In genomic region chr1:244386595-244386994, GRCh38 we compare ENCODE assay signal across 22 cellular contexts.
DNase-seq lines count a peak whose midpoint lies in the region; ATAC-seq, FAIRE-seq and TF ChIP-seq lines count a peak whose summit lies in the region.
"Had no signal": no experiment of that assay in that cellular context is flagged by ENCODE, and none has a peak within 500 bp of the region (broad histone marks: within the 10 kb centered on the region; RNA-seq: fewer than 3 reads in every experiment).

No MANE protein-coding gene starts in this region.

- no peak overlapping the region for H4K5ac ChIP-seq in IMR-90 (ENCODE audit: low read depth, low read length)

- intact Hi-C loops in IMR-90 (cut with micrococcal nuclease) (no loop called here), head of caudate nucleus (cut with DNase I) (no loop called here), left cardiac atrium (cut with DNase I) (no loop called here)

- H3K4me1 Mint-ChIP-seq in astrocyte (ENCODE audit: low read depth, unreplicated experiment): peaks cover 10% of the 10 kb centered on the region
- H3K4me1 Mint-ChIP-seq: CD8-positive, alpha-beta memory T cell had no signal

- peak; percentile 55 for ATAC-seq in IMR-90 (ENCODE audit: low read depth)
- ATAC-seq in left cardiac atrium: no peak

- H3K79me1 ChIP-seq in IMR-90 (ENCODE audit: low read depth in 1 of 2, low read length in 2 of 2): no peaks in the 10 kb centered on the region

- no peak overlapping the region for H2AK5ac ChIP-seq in IMR-90 (ENCODE audit: low read depth, low read length)

- no peak for TF ChIP-seq POLR2A in IMR-90 (IDR thresholded peaks at IDR 0.05; ENCODE audit: low read depth, low read length)

- POLR2A ChIA-PET in IMR-90 (lab: Charles Lee; ENCODE audit: unreplicated experiment): no interaction called here

- no peak overlapping the region for H3K27ac Mint-ChIP-seq in astrocyte (ENCODE audit: unreplicated experiment)
- H3K27ac Mint-ChIP-seq: CD14-positive monocyte; CD4-positive, alpha-beta memory T cell; CD4-positive, CD25-positive, alpha-beta regulatory T cell; CD8-positive, alpha-beta memory T cell had no signal

- DNase-seq in IMR-90 (peak; percentile 37), astrocyte (ENCODE audit: low read depth) (peak; percentile 11), fibroblast of the aortic adventitia (ENCODE audit: low read depth) (peak; percentile 16), head of caudate nucleus (no peak), NCI-H524 treated with DMSO at 0.1 percent for 48 hours (lab: John Stamatoyannopoulos, UW) (no peak), left cardiac atrium (no peak)
- no peak for DNase-seq in activated CD4-positive, alpha-beta T cell treated with anti-CD3 and anti-CD28 coated beads for 48 hours
- DNase-seq: 8988T; ACHN; BE2C; C1 segment of cervical spinal cord; CD4-positive, alpha-beta memory T cell; CD4-positive, CD25-positive, alpha-beta regulatory T cell; CD8-positive, alpha-beta memory T cell; COR-L47; DMS79 treated with DMSO at 0.1 percent for 48 hours; GF-D8 had no signal

- H3K9me1 ChIP-seq in IMR-90 (ENCODE audit: insufficient read depth, low read length): no peaks in the 10 kb centered on the region

- WGBS in IMR-90 (ENCODE audit: extremely low coverage in 2 of 2, insufficient read length in 1 of 2), 2 experiments: no CpG with 5 or more reads among the region's 1 CpG

- no TSS peak for BruUV-seq in IMR-90 (replicated peaks; lab: Mats Ljungman, UMichigan)

- CTCF ChIA-PET in IMR-90 (lab: Yijun Ruan, JAX): no interaction called here

- H3K27me3 ChIP-seq in IMR-90 (ENCODE audit: control insufficient read depth, insufficient read depth, low read length): no peaks in the 10 kb centered on the region
- H3K27me3 ChIP-seq in astrocyte (ENCODE audit: insufficient read depth, low read length): no peaks in the 10 kb centered on the region
- H3K27me3 ChIP-seq: BE2C, BLaER1 had no signal

- peaks cover 12% of the 10 kb centered on the region for H3K4me1 ChIP-seq in IMR-90 (ENCODE audit: control insufficient read depth, insufficient read depth, low read length)
- peaks cover 8% of the 10 kb centered on the region for H3K4me1 ChIP-seq in astrocyte (ENCODE audit: insufficient read depth, low read length)
- H3K4me1 ChIP-seq: BE2C, BLaER1 had no signal

- no peak for TF ChIP-seq RAD21 in IMR-90 (IDR thresholded peaks at IDR 0.05; ENCODE audit: low read length)

- H3K9me3 Mint-ChIP-seq in astrocyte (ENCODE audit: unreplicated experiment): no peaks in the 10 kb centered on the region
- H3K9me3 Mint-ChIP-seq: CD4-positive, alpha-beta memory T cell; CD8-positive, alpha-beta memory T cell had no signal

- H2BK15ac ChIP-seq in IMR-90 (ENCODE audit: low read depth, low read length): peak overlapping the region; percentile 57; the same call in 1 of the 3 replicates

- H3K9ac ChIP-seq in IMR-90 (ENCODE audit: low read depth, low read length): no peak overlapping the region
- no peak overlapping the region for H3K9ac ChIP-seq in astrocyte (ENCODE audit: low read length)
- H3K9ac ChIP-seq: BLaER1 had no signal

- H3K79me2 ChIP-seq in astrocyte (ENCODE audit: insufficient read depth, low read length): no peaks in the 10 kb centered on the region

- H3K56ac ChIP-seq in IMR-90 (ENCODE audit: extremely low read depth, insufficient read depth, low read length): no peak overlapping the region

- in situ Hi-C loops in IMR-90 (cut with MboI; ENCODE audit: low sequenced_read_pairs): no loop called here

- H2BK5ac ChIP-seq in IMR-90 (ENCODE audit: low read depth, low read length, poor library complexity, severe bottlenecking): no peak overlapping the region

- H3K36me3 Mint-ChIP-seq in astrocyte (ENCODE audit: low read depth, unreplicated experiment): no peaks in the 10 kb centered on the region
- H3K36me3 Mint-ChIP-seq: CD14-positive monocyte had no signal

- no peak overlapping the region for H3K23ac ChIP-seq in IMR-90 (ENCODE audit: low read depth, low read length)

- H4K8ac ChIP-seq in IMR-90 (ENCODE audit: low read depth in 2 of 2, low read length in 2 of 2): no peak overlapping the region

- no peak overlapping the region for H3K27ac ChIP-seq in IMR-90 (ENCODE audit: insufficient read depth, low read length)
- no peak overlapping the region for H3K27ac ChIP-seq in astrocyte (ENCODE audit: low read depth, low read length)
- H3K27ac ChIP-seq: BLaER1 had no signal

- no peak overlapping the region; the same call in 1 of the 2 replicates for H3K18ac ChIP-seq in IMR-90 (ENCODE audit: low read depth, low read length)

- H2BK120ac ChIP-seq in IMR-90 (ENCODE audit: low read depth, low read length): no peak overlapping the region

- H2AK9ac ChIP-seq in IMR-90 (replicated peaks; ENCODE audit: low read depth, low read length, poor library complexity): no peak overlapping the region

- H3K4me2 ChIP-seq in IMR-90 (ENCODE audit: low read depth, low read length) (no peak overlapping the region), astrocyte (ENCODE audit: low read length) (no peak overlapping the region)
- H3K4me2 ChIP-seq: BLaER1 had no signal

- H4K20me1 ChIP-seq in IMR-90 (ENCODE audit: insufficient read depth, low read length): no peaks in the 10 kb centered on the region
- H4K20me1 ChIP-seq in astrocyte (ENCODE audit: insufficient read depth, low read length): no peaks in the 10 kb centered on the region
- H4K20me1 ChIP-seq: BLaER1 had no signal

- no peak overlapping the region; the same call in 1 of the 2 replicates for H3K14ac ChIP-seq in IMR-90 (replicated peaks; ENCODE audit: low read depth, low read length)

- no peak overlapping the region for H3K4ac ChIP-seq in IMR-90 (ENCODE audit: low read depth, low read length)

- H3K9me3 ChIP-seq in IMR-90 (ENCODE audit: control insufficient read depth, insufficient read depth, low read length): no peaks in the 10 kb centered on the region
- no peaks in the 10 kb centered on the region for H3K9me3 ChIP-seq in astrocyte (ENCODE audit: insufficient read depth, low read depth, low read length)
- H3K9me3 ChIP-seq: BE2C, BLaER1 had no signal

- no peak overlapping the region for H4K91ac ChIP-seq in IMR-90 (ENCODE audit: insufficient read depth, low read depth, low read length)

- TF ChIP-seq CTCF in IMR-90 (conservative IDR thresholded peaks at IDR 0.05; ENCODE audit: low read depth, low read length) (no peak), astrocyte (IDR thresholded peaks at IDR 0.05; ENCODE audit: insufficient read depth, low read depth, low read length) (no peak), fibroblast of the aortic adventitia (IDR thresholded peaks at IDR 0.05; ENCODE audit: insufficient read depth, low read length) (no peak)

- H3K27me3 Mint-ChIP-seq in astrocyte (ENCODE audit: low read depth, unreplicated experiment): no peaks in the 10 kb centered on the region
- H3K27me3 Mint-ChIP-seq: CD4-positive, alpha-beta memory T cell; CD4-positive, CD25-positive, alpha-beta regulatory T cell; CD8-positive, alpha-beta memory T cell had no signal

- no peak for FAIRE-seq in astrocyte (lab: Jason Lieb, UNC)
- FAIRE-seq: A204.1, G401.6, GM12891 had no signal

- dilution Hi-C loops in IMR-90 (cut with HindIII; ENCODE audit: low sequenced_read_pairs, unreplicated experiment): no loop called here

- H3K4me3 ChIP-seq in IMR-90 (ENCODE audit: insufficient read depth, low read depth, low read length) (no peak overlapping the region), astrocyte (ENCODE audit: insufficient read depth, low read depth, low read length) (no peak overlapping the region), fibroblast of the aortic adventitia (ENCODE audit: low read depth, low read length) (no peak overlapping the region)
- H3K4me3 ChIP-seq: BLaER1 had no signal

- no peak overlapping the region for H3K4me3 Mint-ChIP-seq in astrocyte (ENCODE audit: unreplicated experiment)
- H3K4me3 Mint-ChIP-seq: CD14-positive monocyte; CD4-positive, alpha-beta memory T cell; CD4-positive, CD25-positive, alpha-beta regulatory T cell; CD8-positive, alpha-beta memory T cell had no signal

- H2AFZ ChIP-seq in IMR-90 (replicated peaks; ENCODE audit: low read length, poor library complexity) (no peak overlapping the region), astrocyte (ENCODE audit: low read depth, low read length) (no peak overlapping the region)

- H2BK20ac ChIP-seq in IMR-90 (ENCODE audit: low read depth, low read length): no peak overlapping the region

- H3K36me3 ChIP-seq in IMR-90 (ENCODE audit: control insufficient read depth, insufficient read depth, low read length) (no peaks in the 10 kb centered on the region), astrocyte (ENCODE audit: insufficient read depth, low read length) (no peaks in the 10 kb centered on the region)
- H3K36me3 ChIP-seq: BE2C, BLaER1 had no signal

TF ChIP-seq in IMR-90, 13 proteins besides CTCF, POLR2A, EP300 and RAD21:
- no peak for TF ChIP-seq ELK1 (IDR thresholded peaks at IDR 0.05; ENCODE audit: borderline replicate concordance, low read depth, low read length)
- TF ChIP-seq SMC3 (IDR thresholded peaks at IDR 0.05; ENCODE audit: low read depth, low read length): no peak
TF ChIP-seq in IMR-90: peak in this region for 0.

Comparison
In these comparisons a context has a peak if more than half of its experiments do, and no peak if none do; other contexts are left out.
1. DNase-seq: peak in IMR-90 (single experiment), astrocyte (single experiment) and fibroblast of the aortic adventitia (single experiment); none in head of caudate nucleus (0 of 42), NCI-H524 treated with DMSO at 0.1 percent for 48 hours (single experiment), left cardiac atrium (single experiment) and activated CD4-positive, alpha-beta T cell treated with anti-CD3 and anti-CD28 coated beads for 48 hours (single experiment).